10 cellular contexts compared by ENCODE assay signal in the genomic region with DNA sequence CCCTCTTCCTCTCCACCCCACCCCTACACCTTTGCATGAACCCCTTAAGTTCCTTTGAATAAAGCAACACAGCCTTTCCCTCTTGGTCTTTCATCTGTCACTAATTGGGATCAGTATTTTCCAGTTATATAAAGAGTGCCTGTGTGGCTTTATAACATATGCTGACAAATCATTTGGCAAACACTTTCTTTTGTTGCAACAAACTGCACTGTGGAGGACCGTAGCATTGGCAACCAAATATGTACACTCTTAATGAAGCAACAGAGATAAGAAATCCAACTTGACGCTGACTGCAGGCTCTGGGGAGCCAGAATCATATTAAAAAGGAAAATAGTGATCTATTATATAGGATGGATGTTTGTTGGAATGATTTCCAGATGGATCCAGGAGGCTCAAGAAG.
DNase-seq lines count a peak whose midpoint lies in the region; ATAC-seq and TF ChIP-seq lines count a peak whose summit lies in the region.
"Had no signal": no experiment of that assay in that cellular context is flagged by ENCODE, and none has a peak within 500 bp of the region (broad histone marks: within the 10 kb centered on the region; RNA-seq: fewer than 3 reads in every experiment).

No MANE protein-coding gene starts in this region.

- no peak overlapping the region for H3K27ac Mint-ChIP-seq in activated T-helper 1 cell treated with anti-CD3 and anti-CD28 coated beads, Interleukin-12 subunit alpha, Interleukin-12 subunit beta, Interleukin-2, Interleukin-4 antibody, amounts not matched to agents 30 ng/mL and 10 ng/mL and 1 ng/mL, durations not matched to agents 14 hours and 24 hours and 36 hours

- no peak overlapping the region for H3K4me3 Mint-ChIP-seq in activated T-helper 1 cell treated with anti-CD3 and anti-CD28 coated beads, Interleukin-12 subunit alpha, Interleukin-12 subunit beta, Interleukin-2, Interleukin-4 antibody, amounts not matched to agents 30 ng/mL and 10 ng/mL and 1 ng/mL, durations not matched to agents 14 hours and 24 hours and 36 hours

- intact Hi-C loops in mammary epithelial cell (cut with micrococcal nuclease) (no loop called here), lower lobe of right lung (cut with DNase I) (no loop called here), upper lobe of right lung (cut with DNase I) (no loop called here), left colon (cut with DNase I, micrococcal nuclease) (no loop called here)
- intact Hi-C loops in activated T-helper 1 cell treated with anti-CD3 and anti-CD28 coated beads, Interleukin-12 subunit alpha, Interleukin-12 subunit beta, Interleukin-2, Interleukin-4 antibody, amounts not matched to agents 30 ng/mL and 10 ng/mL and 1 ng/mL, durations not matched to agents 14 hours and 24 hours and 36 hours (cut with micrococcal nuclease): no loop called here

- H3K79me2 ChIP-seq in mammary epithelial cell (ENCODE audit: insufficient read depth, low read length): no peaks in the 10 kb centered on the region

- H3K27ac ChIP-seq in mammary epithelial cell (ENCODE audit: insufficient read depth, low read depth, low read length): peak overlapping the region; percentile 90
- peak overlapping the region; percentile 81 for H3K27ac ChIP-seq in lower lobe of right lung
- peak overlapping the region; percentile 79 for H3K27ac ChIP-seq in upper lobe of right lung

- CTCF ChIA-PET in mammary epithelial cell (lab: Charles Lee; ENCODE audit: low non-redundant PET): no interaction called here

- no peaks in the 10 kb centered on the region for H3K4me1 Mint-ChIP-seq in activated T-helper 1 cell treated with anti-CD3 and anti-CD28 coated beads, Interleukin-12 subunit alpha, Interleukin-12 subunit beta, Interleukin-2, Interleukin-4 antibody, amounts not matched to agents 30 ng/mL and 10 ng/mL and 1 ng/mL, durations not matched to agents 14 hours and 24 hours and 36 hours (ENCODE audit: low read depth)

- DNase-seq in DMS53 (lab: John Stamatoyannopoulos, UW): peak; percentile 14
- DNase-seq in DMS53 treated with DMSO at 0.1 percent for 48 hours (lab: John Stamatoyannopoulos, UW; ENCODE audit: unreplicated experiment): no peak
- DNase-seq in mammary epithelial cell: peak; percentile 62
- no peak for DNase-seq in lower lobe of right lung
- no peak for DNase-seq in upper lobe of right lung
- DNase-seq in activated T-helper 1 cell treated with anti-CD3 and anti-CD28 coated beads, Interleukin-12 subunit alpha, Interleukin-12 subunit beta, Interleukin-2, Interleukin-4 antibody, amounts not matched to agents 30 ng/mL and 10 ng/mL and 1 ng/mL, durations not matched to agents 14 hours and 24 hours and 36 hours (ENCODE audit: low spot score): no peak
- no peak for DNase-seq in NAMALWA (ENCODE audit: low spot score)
- no peak for DNase-seq in left colon
- DNase-seq: activated naive CD4-positive, alpha-beta T cell; NCI-H2171 treated with DMSO at 0.1 percent for 48 hours had no signal

- H3K36me3 ChIP-seq in mammary epithelial cell (ENCODE audit: insufficient read depth, low read length): no peaks in the 10 kb centered on the region
- no peaks in the 10 kb centered on the region for H3K36me3 ChIP-seq in lower lobe of right lung
- H3K36me3 ChIP-seq in upper lobe of right lung: no peaks in the 10 kb centered on the region

- no peaks in the 10 kb centered on the region for H4K20me1 ChIP-seq in mammary epithelial cell (ENCODE audit: insufficient read depth, low read length)

- no peaks in the 10 kb centered on the region for H3K27me3 ChIP-seq in mammary epithelial cell (ENCODE audit: insufficient read depth, low read length)
- H3K27me3 ChIP-seq in lower lobe of right lung (ENCODE audit: low read depth): no peaks in the 10 kb centered on the region
- H3K27me3 ChIP-seq in upper lobe of right lung: no peaks in the 10 kb centered on the region

- peak; percentile 89 to 92 for ATAC-seq in lower lobe of right lung
- peak; percentile 81 for ATAC-seq in upper lobe of right lung
- ATAC-seq in left colon: no peak

- 29% methylated on average over 2 of the region's 2 CpGs for WGBS in mammary epithelial cell (ENCODE audit: low coverage, missing lambda C conversion rate)

- peak overlapping the region; percentile 87 for H2AFZ ChIP-seq in mammary epithelial cell (ENCODE audit: low read depth, low read length)

- in situ Hi-C loops in mammary epithelial cell (cut with MboI; ENCODE audit: low sequenced_read_pairs in 2 of 2): no loop called here

- no TSS peak for BruUV-seq in mammary epithelial cell (replicated peaks; lab: Mats Ljungman, UMichigan)

- dilution Hi-C loops in mammary epithelial cell (cut with HindIII; ENCODE audit: low sequenced_read_pairs): no loop called here

- no peak overlapping the region for H3K4me2 ChIP-seq in mammary epithelial cell (ENCODE audit: insufficient read depth, low read depth, low read length)

- H3K9me3 ChIP-seq in mammary epithelial cell (replicated peaks; ENCODE audit: insufficient read depth, low read length): peaks cover 3% of the 10 kb centered on the region
- H3K9me3 ChIP-seq in lower lobe of right lung: no peaks in the 10 kb centered on the region
- H3K9me3 ChIP-seq in upper lobe of right lung: no peaks in the 10 kb centered on the region

- peaks cover 17% of the 10 kb centered on the region for H3K27me3 Mint-ChIP-seq in activated T-helper 1 cell treated with anti-CD3 and anti-CD28 coated beads, Interleukin-12 subunit alpha, Interleukin-12 subunit beta, Interleukin-2, Interleukin-4 antibody, amounts not matched to agents 30 ng/mL and 10 ng/mL and 1 ng/mL, durations not matched to agents 14 hours and 24 hours and 36 hours (ENCODE audit: insufficient read depth)

- H3K36me3 Mint-ChIP-seq in activated T-helper 1 cell treated with anti-CD3 and anti-CD28 coated beads, Interleukin-12 subunit alpha, Interleukin-12 subunit beta, Interleukin-2, Interleukin-4 antibody, amounts not matched to agents 30 ng/mL and 10 ng/mL and 1 ng/mL, durations not matched to agents 14 hours and 24 hours and 36 hours (ENCODE audit: low read depth): no peaks in the 10 kb centered on the region

- TF ChIP-seq CTCF in mammary epithelial cell (conservative IDR thresholded peaks at IDR 0.05 in 1 of 2, IDR thresholded peaks at IDR 0.05 in 1 of 2; ENCODE audit: extremely low read depth in 1 of 2, insufficient read depth in 1 of 2, low read depth in 1 of 2, low read length in 2 of 2) (no peak), lower lobe of right lung (IDR thresholded peaks at IDR 0.05) (no peak), upper lobe of right lung (IDR thresholded peaks at IDR 0.05) (no peak)

- H3K9ac ChIP-seq in mammary epithelial cell (ENCODE audit: insufficient read depth, low read length): peak overlapping the region; percentile 35

- H3K4me1 ChIP-seq in mammary epithelial cell (ENCODE audit: insufficient read depth, low read length): peaks cover 36% of the 10 kb centered on the region
- peaks cover 39% of the 10 kb centered on the region for H3K4me1 ChIP-seq in lower lobe of right lung
- H3K4me1 ChIP-seq in upper lobe of right lung: peaks cover 28% of the 10 kb centered on the region

- H3K9me3 Mint-ChIP-seq in activated T-helper 1 cell treated with anti-CD3 and anti-CD28 coated beads, Interleukin-12 subunit alpha, Interleukin-12 subunit beta, Interleukin-2, Interleukin-4 antibody, amounts not matched to agents 30 ng/mL and 10 ng/mL and 1 ng/mL, durations not matched to agents 14 hours and 24 hours and 36 hours: no peaks in the 10 kb centered on the region

- no peak overlapping the region for H3K4me3 ChIP-seq in mammary epithelial cell (replicated peaks in 1 of 3; ENCODE audit: insufficient read depth in 1 of 3, low read depth in 2 of 3, low read length in 3 of 3)
- H3K4me3 ChIP-seq in lower lobe of right lung: no peak overlapping the region
- H3K4me3 ChIP-seq in upper lobe of right lung: no peak overlapping the region

Comparison
In these comparisons a context has a peak if more than half of its experiments do, and no peak if none do; other contexts are left out.
1. DNase-seq: peak in DMS53 (single experiment) and mammary epithelial cell (single experiment); none in DMS53 treated with DMSO at 0.1 percent for 48 hours (single experiment), lower lobe of right lung (single experiment), upper lobe of right lung (single experiment), activated T-helper 1 cell treated with anti-CD3 and anti-CD28 coated beads, Interleukin-12 subunit alpha, Interleukin-12 subunit beta, Interleukin-2, Interleukin-4 antibody, amounts not matched to agents 30 ng/mL and 10 ng/mL and 1 ng/mL, durations not matched to agents 14 hours and 24 hours and 36 hours (single experiment), NAMALWA (single experiment) and left colon (0 of 2).
2. Peak in every context shown above with its lines, with median percentiles within 50 percentile points of each other: H3K27ac ChIP-seq.